In genomic region chr1:152457561-152457960, GRCh38 we compare ENCODE assay signal across 1 cellular context.
TF ChIP-seq lines count a peak whose summit lies in the region.

No MANE protein-coding gene starts in this region.

TF ChIP-seq in IMR-90, 13 proteins besides CTCF, POLR2A, EP300 and RAD21 (continued from another document):
- TF ChIP-seq, protein P1, sequence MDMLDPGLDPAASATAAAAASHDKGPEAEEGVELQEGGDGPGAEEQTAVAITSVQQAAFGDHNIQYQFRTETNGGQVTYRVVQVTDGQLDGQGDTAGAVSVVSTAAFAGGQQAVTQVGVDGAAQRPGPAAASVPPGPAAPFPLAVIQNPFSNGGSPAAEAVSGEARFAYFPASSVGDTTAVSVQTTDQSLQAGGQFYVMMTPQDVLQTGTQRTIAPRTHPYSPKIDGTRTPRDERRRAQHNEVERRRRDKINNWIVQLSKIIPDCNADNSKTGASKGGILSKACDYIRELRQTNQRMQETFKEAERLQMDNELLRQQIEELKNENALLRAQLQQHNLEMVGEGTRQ (IDR thresholded peaks at IDR 0.05; ENCODE audit: low read depth, low read length): no peak
- no peak for TF ChIP-seq RFX5 (IDR thresholded peaks at IDR 0.05; ENCODE audit: low read depth, low read length)
- no peak for TF ChIP-seq CHD1 (IDR thresholded peaks at IDR 0.05; ENCODE audit: low read depth, low read length)
- TF ChIP-seq RCOR1 (IDR thresholded peaks at IDR 0.05; ENCODE audit: insufficient replicate concordance, low read length): no peak
- no peak for TF ChIP-seq SMC3 (IDR thresholded peaks at IDR 0.05; ENCODE audit: low read depth, low read length)
- no peak for TF ChIP-seq CEBPB (IDR thresholded peaks at IDR 0.05; ENCODE audit: low read depth, low read length)
- no peak for TF ChIP-seq BHLHE40 (IDR thresholded peaks at IDR 0.05; ENCODE audit: low read depth, low read length)
- TF ChIP-seq FOS (IDR thresholded peaks at IDR 0.05; ENCODE audit: low read depth, low read length): no peak
- TF ChIP-seq NFE2L2 (IDR thresholded peaks at IDR 0.05; ENCODE audit: low read depth, low read length): no peak
- TF ChIP-seq MXI1 (IDR thresholded peaks at IDR 0.05; ENCODE audit: borderline replicate concordance, low read depth, low read length): no peak
- TF ChIP-seq, protein P2, sequence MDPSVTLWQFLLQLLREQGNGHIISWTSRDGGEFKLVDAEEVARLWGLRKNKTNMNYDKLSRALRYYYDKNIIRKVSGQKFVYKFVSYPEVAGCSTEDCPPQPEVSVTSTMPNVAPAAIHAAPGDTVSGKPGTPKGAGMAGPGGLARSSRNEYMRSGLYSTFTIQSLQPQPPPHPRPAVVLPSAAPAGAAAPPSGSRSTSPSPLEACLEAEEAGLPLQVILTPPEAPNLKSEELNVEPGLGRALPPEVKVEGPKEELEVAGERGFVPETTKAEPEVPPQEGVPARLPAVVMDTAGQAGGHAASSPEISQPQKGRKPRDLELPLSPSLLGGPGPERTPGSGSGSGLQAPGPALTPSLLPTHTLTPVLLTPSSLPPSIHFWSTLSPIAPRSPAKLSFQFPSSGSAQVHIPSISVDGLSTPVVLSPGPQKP (IDR thresholded peaks at IDR 0.05; ENCODE audit: borderline replicate concordance, low read depth, low read length): no peak
TF ChIP-seq in IMR-90: peak in this region for 0.
